24 cellular contexts compared by ENCODE assay signal in genomic region chr12:106290666-106291065, GRCh38.
"Had no signal": no experiment of that assay in that cellular context is flagged by ENCODE, and none has a peak within 500 bp of the region (broad histone marks: within the 10 kb centered on the region; RNA-seq: fewer than 3 reads in every experiment).

No MANE protein-coding gene starts in this region.

- H3K36me3 ChIP-seq: heart left ventricle, left lung, lower lobe of right lung, prostate gland, right lobe of liver, tibial nerve, upper lobe of right lung, vagina had no signal

- H3K27ac ChIP-seq: heart left ventricle, lower lobe of right lung, parathyroid adenoma, prostate gland, right lobe of liver, testis, upper lobe of right lung, vagina had no signal

- DNase-seq: dermis blood vessel endothelial cell; foreskin melanocyte; heart left ventricle; hypothalamus; kidney glomerular epithelial cell; left lung; lower lobe of right lung; naive thymus-derived CD4-positive, alpha-beta T cell; nephron progenitor cell; retina; right lobe of liver; stimulated activated CD4-positive, alpha-beta T cell treated with anti-CD3 and anti-CD28 coated beads, Interleukin-15, amount 100 ng/mL, for 24 hours; stimulated activated CD4-positive, alpha-beta T cell treated with anti-CD3 and anti-CD28 coated beads, Interleukin-1b, Interleukin-23, amount 100 ng/mL, for 48 hours; stimulated activated CD4-positive, alpha-beta T cell treated with anti-CD3 and anti-CD28 coated beads, Interleukin-4, amount 100 ng/mL, for 24 hours; stimulated activated naive CD8-positive, alpha-beta T cell treated with anti-CD3 and anti-CD28 coated beads, Interleukin-15, amount 100 ng/mL, for 72 hours; testis; upper lobe of right lung had no signal

- FAIRE-seq: colon, endothelial cell of umbilical vein had no signal

- ATAC-seq: heart left ventricle; naive thymus-derived CD4-positive, alpha-beta T cell; stimulated activated memory B cell treated with anti-CD40 and anti-IgM and Interleukin-4, amounts not matched to agents 10 μg/mL and 1 μg/mL and 100 μg/mL, for 72 hours; stimulated activated naive CD8-positive, alpha-beta T cell treated with anti-CD3 and anti-CD28 coated beads, Interleukin-15, amount 100 ng/mL, for 72 hours had no signal

- H3K4me3 ChIP-seq: heart left ventricle, left lung, lower lobe of right lung, prostate gland, right lobe of liver, testis, tibial nerve, upper lobe of right lung, vagina had no signal

- H3K4me1 ChIP-seq: lower lobe of right lung, parathyroid adenoma, prostate gland, right lobe of liver, testis, upper lobe of right lung had no signal

- H3K9me3 ChIP-seq: heart left ventricle, left lung, lower lobe of right lung, prostate gland, right lobe of liver, testis, tibial nerve, upper lobe of right lung, vagina had no signal
